ENCODE assay signal across 20 cellular contexts in the genomic region with DNA sequence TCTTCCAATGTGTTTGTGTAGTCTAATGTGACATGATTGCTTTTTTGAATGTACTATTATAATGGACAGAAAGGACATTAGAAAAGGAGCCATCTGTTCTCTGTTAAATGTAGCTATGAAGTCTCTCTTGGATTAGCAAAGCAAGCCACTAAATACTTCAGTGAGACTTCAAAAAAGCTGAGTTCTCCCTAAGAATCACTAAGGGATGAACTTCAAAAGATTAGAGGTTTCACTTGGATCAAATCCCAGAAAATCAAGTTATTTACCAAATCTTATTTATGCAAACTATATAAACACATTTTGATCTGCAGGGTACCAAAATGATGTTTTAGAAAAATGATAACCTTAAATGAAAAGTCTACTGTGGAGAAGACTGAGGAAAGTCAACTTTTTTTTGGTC.
DNase-seq lines count a peak whose midpoint lies in the region; ATAC-seq and TF ChIP-seq lines count a peak whose summit lies in the region.
"Had no signal": no experiment of that assay in that cellular context is flagged by ENCODE, and none has a peak within 500 bp of the region (broad histone marks: within the 10 kb centered on the region; RNA-seq: fewer than 3 reads in every experiment).

No MANE protein-coding gene starts in this region.

- no peak overlapping the region for H3K4me3 Mint-ChIP-seq in mesothelial cell of epicardium
- H3K4me3 Mint-ChIP-seq: B cell; CD4-positive, CD25-positive, alpha-beta regulatory T cell; CD8-positive, alpha-beta T cell; H9 had no signal

- no peak overlapping the region for H3K9ac ChIP-seq in IMR-90 (ENCODE audit: low read depth, low read length)
- H3K9ac ChIP-seq in adipocyte (ENCODE audit: low read length), result no peak overlapping the region
- H3K9ac ChIP-seq: BLaER1, GM23248 had no signal

- intact Hi-C loops in IMR-90 (cut with micrococcal nuclease), result no loop called here

- H3K4me1 ChIP-seq in IMR-90 (ENCODE audit: control insufficient read depth, insufficient read depth, low read length), result peaks cover 8% of the 10 kb centered on the region; the same call in 1 of the 2 replicates
- H3K4me1 ChIP-seq in adipocyte (ENCODE audit: control insufficient read depth, insufficient read depth, low read length), result peaks cover 29% of the 10 kb centered on the region
- H3K4me1 ChIP-seq: Caco-2 had no signal

- no peak overlapping the region for H3K27ac ChIP-seq in IMR-90 (ENCODE audit: insufficient read depth, low read length)
- H3K27ac ChIP-seq: 22Rv1, BLaER1, C4-2B, GM23248 had no signal

- H2BK20ac ChIP-seq in IMR-90 (ENCODE audit: low read depth, low read length), result no peak overlapping the region

- H3K79me1 ChIP-seq in IMR-90 (ENCODE audit: low read depth in 1 of 2, low read length in 2 of 2), result peaks cover 17 to 36% of the 10 kb centered on the region in 2 experiments

- no peak overlapping the region for H3K23ac ChIP-seq in IMR-90 (ENCODE audit: low read depth, low read length)

- H2AK5ac ChIP-seq in IMR-90 (ENCODE audit: low read depth, low read length), result no peak overlapping the region

- no peak overlapping the region for H3K14ac ChIP-seq in IMR-90 (replicated peaks; ENCODE audit: low read depth, low read length)

- POLR2A ChIA-PET in IMR-90 (lab: Charles Lee; ENCODE audit: unreplicated experiment), result no interaction called here

- peak overlapping the region; percentile 2 for H2BK5ac ChIP-seq in IMR-90 (ENCODE audit: low read depth, low read length, poor library complexity, severe bottlenecking)

- no peak overlapping the region for H3K4me2 ChIP-seq in IMR-90 (ENCODE audit: low read depth, low read length)
- H3K4me2 ChIP-seq: BLaER1 had no signal

- peaks cover 18% of the 10 kb centered on the region for H3K9me3 Mint-ChIP-seq in mesothelial cell of epicardium
- H3K9me3 Mint-ChIP-seq: CD8-positive, alpha-beta T cell had no signal

- DNase-seq in IMR-90 (no peak), adipocyte (ENCODE audit: low read depth) (peak; percentile 49), fibroblast of peridontal ligament (ENCODE audit: extremely low read depth) (peak; percentile 58), mesothelial cell of epicardium (ENCODE audit: low spot score in 2 of 2, unreplicated experiment in 2 of 2) (no peak), GOT3 (lab: John Stamatoyannopoulos, UW) (no peak), NCI-H1694 treated with DMSO at 0.1 percent for 48 hours (lab: John Stamatoyannopoulos, UW) (no peak)
- no peak for DNase-seq in stimulated activated CD4-positive, alpha-beta T cell treated with anti-CD3 and anti-CD28 coated beads, Interleukin-1b, Interleukin-23, amount 100 ng/mL, for 48 hours
- no peak for DNase-seq in activated T-cell treated with anti-CD3 and anti-CD28 coated beads, Interleukin-2, amount 50 U/mL, for 48 hours
- DNase-seq: Caco-2; CD4-positive, CD25-positive, alpha-beta regulatory T cell; CD8-positive, alpha-beta T cell; DMS153; DND-41; GM23248; H9 had no signal

- CTCF ChIA-PET in IMR-90 (lab: Yijun Ruan, JAX), result interaction anchor here (0.9 kb wide), 1 partner anchor 157 kb away, joined by 3 read pairs; no protein-coding TSS in a partner anchor

- no peaks in the 10 kb centered on the region for H4K20me1 ChIP-seq in IMR-90 (ENCODE audit: insufficient read depth, low read length)
- H4K20me1 ChIP-seq: BLaER1 had no signal

- dilution Hi-C loops in IMR-90 (cut with HindIII; ENCODE audit: low sequenced_read_pairs, unreplicated experiment), result no loop called here

- peaks cover 2% of the 10 kb centered on the region; the same call in 1 of the 2 replicates for H3K9me3 ChIP-seq in IMR-90 (ENCODE audit: control insufficient read depth, insufficient read depth, low read length)
- H3K9me3 ChIP-seq in adipocyte (ENCODE audit: control insufficient read depth, low read length), result no peaks in the 10 kb centered on the region
- H3K9me3 ChIP-seq: BLaER1 had no signal

- H3K27ac Mint-ChIP-seq in mesothelial cell of epicardium, result peak overlapping the region; percentile 62
- H3K27ac Mint-ChIP-seq: B cell; CD4-positive, CD25-positive, alpha-beta regulatory T cell; CD8-positive, alpha-beta T cell; H9 had no signal

- in situ Hi-C loops in IMR-90 (cut with MboI; ENCODE audit: low sequenced_read_pairs), result no loop called here

- no peak overlapping the region for H2BK15ac ChIP-seq in IMR-90 (ENCODE audit: low read depth, low read length)

- H3K36me3 Mint-ChIP-seq in mesothelial cell of epicardium, result peaks cover 7% of the 10 kb centered on the region

- no peaks in the 10 kb centered on the region for H3K27me3 Mint-ChIP-seq in mesothelial cell of epicardium (ENCODE audit: low read depth)
- H3K27me3 Mint-ChIP-seq: B cell; CD4-positive, CD25-positive, alpha-beta regulatory T cell had no signal

- no peak overlapping the region for H3K56ac ChIP-seq in IMR-90 (ENCODE audit: extremely low read depth, insufficient read depth, low read length)

- H3K36me3 ChIP-seq in IMR-90 (ENCODE audit: control insufficient read depth, insufficient read depth, low read length), result no peaks in the 10 kb centered on the region
- H3K36me3 ChIP-seq in adipocyte (ENCODE audit: control insufficient read depth, insufficient read depth, low read length, severe bottlenecking), result no peaks in the 10 kb centered on the region
- H3K36me3 ChIP-seq: BLaER1 had no signal

- no peak overlapping the region for H4K91ac ChIP-seq in IMR-90 (ENCODE audit: insufficient read depth, low read depth, low read length)

- no TSS peak for BruUV-seq in IMR-90 (replicated peaks; lab: Mats Ljungman, UMichigan)

- TF ChIP-seq CTCF in IMR-90 (conservative IDR thresholded peaks at IDR 0.05; ENCODE audit: low read depth, low read length) (no peak), mesothelial cell of epicardium (IDR thresholded peaks at IDR 0.05; ENCODE audit: unreplicated experiment) (no peak)

- no peak overlapping the region for H4K8ac ChIP-seq in IMR-90 (ENCODE audit: low read depth in 2 of 2, low read length in 2 of 2)

- no peak for TF ChIP-seq POLR2A in IMR-90 (IDR thresholded peaks at IDR 0.05; ENCODE audit: low read depth, low read length)

- H3K4me3 ChIP-seq in IMR-90 (ENCODE audit: insufficient read depth, low read depth, low read length) (no peak overlapping the region), adipocyte (ENCODE audit: low read length) (no peak overlapping the region)
- H3K4me3 ChIP-seq: BLaER1, GM23248 had no signal

- no peaks in the 10 kb centered on the region for H3K27me3 ChIP-seq in IMR-90 (ENCODE audit: control insufficient read depth, insufficient read depth, low read length)
- H3K27me3 ChIP-seq in adipocyte (replicated peaks; ENCODE audit: control insufficient read depth, insufficient read depth, low read length), result no peaks in the 10 kb centered on the region
- H3K27me3 ChIP-seq: BLaER1 had no signal

- H2AFZ ChIP-seq in IMR-90 (replicated peaks; ENCODE audit: low read length, poor library complexity), result no peak overlapping the region
- H2AFZ ChIP-seq: GM23248 had no signal

- no peak overlapping the region for H3K4ac ChIP-seq in IMR-90 (ENCODE audit: low read depth, low read length)

- no peak for ATAC-seq in IMR-90 (ENCODE audit: low read depth)
- ATAC-seq: CD8-positive, alpha-beta T cell; HCT116 had no signal

- peaks cover 22% of the 10 kb centered on the region for H3K4me1 Mint-ChIP-seq in mesothelial cell of epicardium

- H3K18ac ChIP-seq in IMR-90 (ENCODE audit: low read depth, low read length), result no peak overlapping the region

- no peak for TF ChIP-seq RAD21 in IMR-90 (IDR thresholded peaks at IDR 0.05; ENCODE audit: low read length)

- no peak overlapping the region for H2BK120ac ChIP-seq in IMR-90 (ENCODE audit: low read depth, low read length)

- H3K9me1 ChIP-seq in IMR-90 (ENCODE audit: insufficient read depth, low read length), result no peaks in the 10 kb centered on the region

- no peak overlapping the region for H4K5ac ChIP-seq in IMR-90 (ENCODE audit: low read depth, low read length)

- H2AK9ac ChIP-seq in IMR-90 (replicated peaks; ENCODE audit: low read depth, low read length, poor library complexity), result no peak overlapping the region

TF ChIP-seq in IMR-90, 13 proteins besides CTCF, POLR2A, EP300 and RAD21:
- TF ChIP-seq MAFK (IDR thresholded peaks at IDR 0.05; ENCODE audit: low read depth, low read length), result no peak

Comparison
In these comparisons a context has a peak if more than half of its experiments do, and no peak if none do; other contexts are left out.
1. DNase-seq: peak in adipocyte (single experiment) and fibroblast of peridontal ligament (single experiment); none in IMR-90 (single experiment), mesothelial cell of epicardium (0 of 2), stimulated activated CD4-positive, alpha-beta T cell treated with anti-CD3 and anti-CD28 coated beads, Interleukin-1b, Interleukin-23, amount 100 ng/mL, for 48 hours (single experiment), activated T-cell treated with anti-CD3 and anti-CD28 coated beads, Interleukin-2, amount 50 U/mL, for 48 hours (0 of 2), GOT3 (single experiment) and NCI-H1694 treated with DMSO at 0.1 percent for 48 hours (single experiment).